In the genomic region with DNA sequence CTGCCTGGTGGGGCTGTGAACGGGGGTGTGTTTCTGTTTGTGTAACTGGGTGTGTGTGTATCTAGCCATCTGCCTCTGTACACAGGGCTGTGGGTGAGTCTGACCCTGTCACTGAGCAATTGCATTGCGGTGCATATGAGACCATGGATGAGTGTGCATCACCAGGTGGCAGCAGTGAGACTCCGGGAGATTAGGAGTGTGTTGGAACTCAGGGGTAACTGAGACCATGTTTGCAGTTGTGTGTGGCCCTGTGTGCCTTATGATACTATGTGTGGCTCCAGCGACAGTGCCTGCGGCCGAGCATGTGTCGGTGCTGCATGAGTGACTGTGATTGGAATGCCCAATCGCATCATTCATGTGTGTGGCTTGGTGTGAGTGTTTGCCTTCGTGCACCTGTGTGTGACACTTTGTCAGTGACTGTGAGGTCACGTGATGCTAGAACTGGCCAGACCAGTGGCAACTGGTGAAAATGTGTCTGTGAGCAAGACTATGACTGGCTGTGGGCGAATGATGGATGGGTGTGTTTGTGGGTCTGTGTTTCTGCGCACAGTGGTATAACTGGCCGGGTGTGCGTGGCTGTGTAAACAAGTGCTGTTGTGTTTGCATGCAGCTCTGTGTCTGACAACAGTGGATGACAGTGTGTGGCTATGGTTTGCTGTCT, we compare ENCODE assay signal across 1 cellular context.
TF ChIP-seq lines count a peak whose summit lies in the region.

No MANE protein-coding gene starts in this region.

TF ChIP-seq in HepG2, 621 proteins besides CTCF, POLR2A, EP300 and RAD21 (continues in another document):
- TF ChIP-seq, protein P1, sequence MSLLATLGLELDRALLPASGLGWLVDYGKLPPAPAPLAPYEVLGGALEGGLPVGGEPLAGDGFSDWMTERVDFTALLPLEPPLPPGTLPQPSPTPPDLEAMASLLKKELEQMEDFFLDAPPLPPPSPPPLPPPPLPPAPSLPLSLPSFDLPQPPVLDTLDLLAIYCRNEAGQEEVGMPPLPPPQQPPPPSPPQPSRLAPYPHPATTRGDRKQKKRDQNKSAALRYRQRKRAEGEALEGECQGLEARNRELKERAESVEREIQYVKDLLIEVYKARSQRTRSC (CRISPR knock-in tag; IDR thresholded peaks at IDR 0.05; ENCODE audit: low read depth), result no peak
- TF ChIP-seq ESRRA (CRISPR knock-in tag; IDR thresholded peaks at IDR 0.05; ENCODE audit: low read depth) (no peak), SSRP1 (CRISPR knock-in tag; IDR thresholded peaks at IDR 0.05) (peak; percentile 28), ZNF562 (CRISPR knock-in tag; IDR thresholded peaks at IDR 0.05; ENCODE audit: borderline replicate concordance) (no peak), ZNF383 (CRISPR knock-in tag; IDR thresholded peaks at IDR 0.05; ENCODE audit: borderline replicate concordance) (no peak), ZNF501 (CRISPR knock-in tag; IDR thresholded peaks at IDR 0.05) (peak; percentile 32; the same call in 1 of the 2 replicates), KLF12 (CRISPR knock-in tag; IDR thresholded peaks at IDR 0.05; ENCODE audit: borderline replicate concordance) (no peak), AKAP8 (CRISPR knock-in tag; IDR thresholded peaks at IDR 0.05) (0 out of 2 replicates have a peak, but pooled peaks have one; percentile 70), MED8 (CRISPR knock-in tag; IDR thresholded peaks at IDR 0.05; ENCODE audit: insufficient replicate concordance) (no peak), NPAS2 (CRISPR knock-in tag; IDR thresholded peaks at IDR 0.05; ENCODE audit: borderline replicate concordance) (no peak), FOXC1 (CRISPR knock-in tag; IDR thresholded peaks at IDR 0.05; ENCODE audit: borderline replicate concordance) (no peak), ZNF616 (CRISPR knock-in tag; IDR thresholded peaks at IDR 0.05; ENCODE audit: low read depth) (0 out of 2 replicates have a peak, but pooled peaks have one; percentile 14), KLF9 (CRISPR knock-in tag; IDR thresholded peaks at IDR 0.05; ENCODE audit: low read depth) (no peak; the same call in 1 of the 2 replicates), ZNF124 (CRISPR knock-in tag; IDR thresholded peaks at IDR 0.05) (no peak; the same call in 1 of the 2 replicates), ZNF775 (CRISPR knock-in tag; IDR thresholded peaks at IDR 0.05; ENCODE audit: borderline replicate concordance) (no peak), TMF1 (CRISPR knock-in tag; IDR thresholded peaks at IDR 0.05; ENCODE audit: low read depth) (no peak), ONECUT2 (CRISPR knock-in tag; IDR thresholded peaks at IDR 0.05) (no peak), SRSF4 (IDR thresholded peaks at IDR 0.05; ENCODE audit: low read depth, low read length, poor library complexity, severe bottlenecking) (no peak), IRF2 (CRISPR knock-in tag; IDR thresholded peaks at IDR 0.05) (no peak; the same call in 1 of the 2 replicates), CREM (IDR thresholded peaks at IDR 0.05) (no peak; the same call in 1 of the 2 replicates), CREM (CRISPR knock-in tag; IDR thresholded peaks at IDR 0.05) (no peak), ZBTB20 (CRISPR knock-in tag; IDR thresholded peaks at IDR 0.05; ENCODE audit: borderline replicate concordance, low read depth) (no peak; the same call in 1 of the 2 replicates), ZSCAN22 (CRISPR knock-in tag; IDR thresholded peaks at IDR 0.05) (no peak), SYNCRIP (IDR thresholded peaks at IDR 0.05; ENCODE audit: insufficient read depth, low read depth, low read length) (no peak), NFE2L1 (CRISPR knock-in tag; IDR thresholded peaks at IDR 0.05; ENCODE audit: borderline replicate concordance) (no peak), SUZ12 (IDR thresholded peaks at IDR 0.05; ENCODE audit: low read depth, low read length) (no peak), ZNF75D (CRISPR knock-in tag; IDR thresholded peaks at IDR 0.05; ENCODE audit: borderline replicate concordance) (no peak), GZF1 (CRISPR knock-in tag; IDR thresholded peaks at IDR 0.05) (no peak), TP53 (CRISPR knock-in tag; conservative IDR thresholded peaks at IDR 0.05) (peak; percentile 72; the same call in 1 of the 2 replicates), ZNF557 (CRISPR knock-in tag; IDR thresholded peaks at IDR 0.05) (no peak), ZSCAN12 (CRISPR knock-in tag; IDR thresholded peaks at IDR 0.05) (no peak), MXI1 (IDR thresholded peaks at IDR 0.05; ENCODE audit: borderline replicate concordance, low read depth, low read length) (no peak; the same call in 2 of the 3 replicates), ETV6 (CRISPR knock-in tag; conservative IDR thresholded peaks at IDR 0.05) (no peak), HES4 (CRISPR knock-in tag; IDR thresholded peaks at IDR 0.05; ENCODE audit: borderline replicate concordance) (no peak), ZNF703 (CRISPR knock-in tag; IDR thresholded peaks at IDR 0.05; ENCODE audit: borderline replicate concordance) (no peak), MAFF (IDR thresholded peaks at IDR 0.05; ENCODE audit: low read depth, low read length) (no peak), TGIF2 (CRISPR knock-in tag; IDR thresholded peaks at IDR 0.05) (0 out of 2 replicates have a peak, but pooled peaks have one; percentile 70), MED1 (CRISPR knock-in tag; IDR thresholded peaks at IDR 0.05) (no peak), ZNF234 (CRISPR knock-in tag; conservative IDR thresholded peaks at IDR 0.05) (no peak), ZSCAN9 (CRISPR knock-in tag; IDR thresholded peaks at IDR 0.05; ENCODE audit: borderline replicate concordance) (no peak), EEA1 (CRISPR knock-in tag; IDR thresholded peaks at IDR 0.05; ENCODE audit: borderline replicate concordance) (0 out of 2 replicates have a peak, but pooled peaks have one; percentile 35), ZNF547 (CRISPR knock-in tag; IDR thresholded peaks at IDR 0.05) (peak; percentile 40; the same call in 1 of the 2 replicates), NONO (IDR thresholded peaks at IDR 0.05) (no peak), NONO (CRISPR knock-in tag; conservative IDR thresholded peaks at IDR 0.05) (peak; percentile 52), JUND (CRISPR knock-in tag; IDR thresholded peaks at IDR 0.05) (0 out of 2 replicates have a peak, but pooled peaks have one; percentile 30), ZNF570 (CRISPR knock-in tag; IDR thresholded peaks at IDR 0.05; ENCODE audit: borderline replicate concordance) (no peak), HMG20B (CRISPR knock-in tag; conservative IDR thresholded peaks at IDR 0.05) (no peak; the same call in 1 of the 2 replicates), ZNF431 (CRISPR knock-in tag; IDR thresholded peaks at IDR 0.05; ENCODE audit: borderline replicate concordance, low read depth) (peak; percentile 42), ZNF577 (CRISPR knock-in tag; IDR thresholded peaks at IDR 0.05; ENCODE audit: borderline replicate concordance, low read depth) (no peak), SOX5 (CRISPR knock-in tag; IDR thresholded peaks at IDR 0.05; ENCODE audit: borderline replicate concordance) (peak; percentile 39; the same call in 1 of the 2 replicates), ZNF572 (CRISPR knock-in tag; IDR thresholded peaks at IDR 0.05) (0 out of 2 replicates have a peak, but pooled peaks have one; percentile 70), ZNF101 (CRISPR knock-in tag; IDR thresholded peaks at IDR 0.05; ENCODE audit: borderline replicate concordance, low read depth) (no peak), MEIS2 (CRISPR knock-in tag; IDR thresholded peaks at IDR 0.05) (0 out of 2 replicates have a peak, but pooled peaks have one; percentile 70), JUNB (CRISPR knock-in tag; IDR thresholded peaks at IDR 0.05; ENCODE audit: borderline replicate concordance) (peak; percentile 57), FOXK1 (CRISPR knock-in tag; IDR thresholded peaks at IDR 0.05; ENCODE audit: borderline replicate concordance, low read depth) (peak; percentile 50; the same call in 1 of the 2 replicates)
- TF ChIP-seq, protein P2, sequence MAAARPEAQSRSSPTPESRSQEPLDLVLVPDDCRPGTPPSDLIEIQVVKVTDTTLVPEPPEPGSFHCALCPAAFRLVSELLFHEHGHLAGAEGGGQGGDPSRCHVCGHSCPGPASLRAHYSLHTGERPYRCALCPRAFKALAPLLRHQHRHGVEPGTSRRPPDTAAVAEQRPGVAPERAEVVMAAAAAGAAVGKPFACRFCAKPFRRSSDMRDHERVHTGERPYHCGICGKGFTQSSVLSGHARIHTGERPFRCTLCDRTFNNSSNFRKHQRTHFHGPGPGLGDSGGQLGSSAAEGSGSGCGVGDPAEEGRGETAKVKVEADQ (CRISPR knock-in tag; IDR thresholded peaks at IDR 0.05; ENCODE audit: borderline replicate concordance), result no peak; the same call in 1 of the 2 replicates
- TF ChIP-seq, protein P3, sequence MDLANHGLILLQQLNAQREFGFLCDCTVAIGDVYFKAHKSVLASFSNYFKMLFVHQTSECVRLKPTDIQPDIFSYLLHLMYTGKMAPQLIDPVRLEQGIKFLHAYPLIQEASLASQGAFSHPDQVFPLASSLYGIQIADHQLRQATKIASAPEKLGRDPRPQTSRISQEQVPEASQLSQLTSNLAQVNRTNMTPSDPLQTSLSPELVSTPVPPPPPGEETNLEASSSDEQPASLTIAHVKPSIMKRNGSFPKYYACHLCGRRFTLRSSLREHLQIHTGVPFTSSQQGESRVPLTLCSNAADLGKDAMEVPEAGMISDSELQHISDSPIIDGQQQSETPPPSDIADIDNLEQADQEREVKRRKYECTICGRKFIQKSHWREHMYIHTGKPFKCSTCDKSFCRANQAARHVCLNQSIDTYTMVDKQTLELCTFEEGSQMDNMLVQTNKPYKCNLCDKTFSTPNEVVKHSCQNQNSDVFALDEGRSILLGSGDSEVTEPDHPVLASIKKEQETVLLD (CRISPR knock-in tag; IDR thresholded peaks at IDR 0.05; ENCODE audit: low read depth), result no peak
- TF ChIP-seq, protein P4, sequence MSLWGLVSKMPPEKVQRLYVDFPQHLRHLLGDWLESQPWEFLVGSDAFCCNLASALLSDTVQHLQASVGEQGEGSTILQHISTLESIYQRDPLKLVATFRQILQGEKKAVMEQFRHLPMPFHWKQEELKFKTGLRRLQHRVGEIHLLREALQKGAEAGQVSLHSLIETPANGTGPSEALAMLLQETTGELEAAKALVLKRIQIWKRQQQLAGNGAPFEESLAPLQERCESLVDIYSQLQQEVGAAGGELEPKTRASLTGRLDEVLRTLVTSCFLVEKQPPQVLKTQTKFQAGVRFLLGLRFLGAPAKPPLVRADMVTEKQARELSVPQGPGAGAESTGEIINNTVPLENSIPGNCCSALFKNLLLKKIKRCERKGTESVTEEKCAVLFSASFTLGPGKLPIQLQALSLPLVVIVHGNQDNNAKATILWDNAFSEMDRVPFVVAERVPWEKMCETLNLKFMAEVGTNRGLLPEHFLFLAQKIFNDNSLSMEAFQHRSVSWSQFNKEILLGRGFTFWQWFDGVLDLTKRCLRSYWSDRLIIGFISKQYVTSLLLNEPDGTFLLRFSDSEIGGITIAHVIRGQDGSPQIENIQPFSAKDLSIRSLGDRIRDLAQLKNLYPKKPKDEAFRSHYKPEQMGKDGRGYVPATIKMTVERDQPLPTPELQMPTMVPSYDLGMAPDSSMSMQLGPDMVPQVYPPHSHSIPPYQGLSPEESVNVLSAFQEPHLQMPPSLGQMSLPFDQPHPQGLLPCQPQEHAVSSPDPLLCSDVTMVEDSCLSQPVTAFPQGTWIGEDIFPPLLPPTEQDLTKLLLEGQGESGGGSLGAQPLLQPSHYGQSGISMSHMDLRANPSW (CRISPR knock-in tag; IDR thresholded peaks at IDR 0.05; ENCODE audit: borderline replicate concordance), result no peak
- TF ChIP-seq, protein P5, sequence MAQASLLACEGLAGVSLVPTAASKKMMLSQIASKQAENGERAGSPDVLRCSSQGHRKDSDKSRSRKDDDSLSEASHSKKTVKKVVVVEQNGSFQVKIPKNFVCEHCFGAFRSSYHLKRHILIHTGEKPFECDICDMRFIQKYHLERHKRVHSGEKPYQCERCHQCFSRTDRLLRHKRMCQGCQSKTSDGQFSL (CRISPR knock-in tag; IDR thresholded peaks at IDR 0.05), result peak; percentile 50; the same call in 1 of the 2 replicates
- TF ChIP-seq, protein P6, sequence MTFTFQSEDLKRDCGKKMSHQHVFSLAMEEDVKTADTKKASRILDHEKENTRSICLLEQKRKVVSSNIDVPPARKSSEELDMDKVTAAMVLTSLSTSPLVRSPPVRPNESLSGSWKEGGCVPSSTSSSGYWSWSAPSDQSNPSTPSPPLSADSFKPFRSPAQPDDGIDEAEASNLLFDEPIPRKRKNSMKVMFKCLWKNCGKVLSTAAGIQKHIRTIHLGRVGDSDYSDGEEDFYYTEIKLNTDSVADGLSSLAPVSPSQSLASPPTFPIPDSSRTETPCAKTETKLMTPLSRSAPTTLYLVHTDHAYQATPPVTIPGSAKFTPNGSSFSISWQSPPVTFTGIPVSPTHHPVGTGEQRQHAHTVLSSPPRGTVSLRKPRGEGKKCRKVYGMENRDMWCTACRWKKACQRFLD (CRISPR knock-in tag; IDR thresholded peaks at IDR 0.05; ENCODE audit: borderline replicate concordance), result no peak
- TF ChIP-seq, protein P7, sequence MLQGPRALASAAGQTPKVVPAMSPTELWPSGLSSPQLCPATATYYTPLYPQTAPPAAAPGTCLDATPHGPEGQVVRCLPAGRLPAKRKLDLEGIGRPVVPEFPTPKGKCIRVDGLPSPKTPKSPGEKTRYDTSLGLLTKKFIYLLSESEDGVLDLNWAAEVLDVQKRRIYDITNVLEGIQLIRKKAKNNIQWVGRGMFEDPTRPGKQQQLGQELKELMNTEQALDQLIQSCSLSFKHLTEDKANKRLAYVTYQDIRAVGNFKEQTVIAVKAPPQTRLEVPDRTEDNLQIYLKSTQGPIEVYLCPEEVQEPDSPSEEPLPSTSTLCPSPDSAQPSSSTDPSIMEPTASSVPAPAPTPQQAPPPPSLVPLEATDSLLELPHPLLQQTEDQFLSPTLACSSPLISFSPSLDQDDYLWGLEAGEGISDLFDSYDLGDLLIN (CRISPR knock-in tag; IDR thresholded peaks at IDR 0.05; ENCODE audit: borderline replicate concordance), result no peak
- TF ChIP-seq, protein P8, sequence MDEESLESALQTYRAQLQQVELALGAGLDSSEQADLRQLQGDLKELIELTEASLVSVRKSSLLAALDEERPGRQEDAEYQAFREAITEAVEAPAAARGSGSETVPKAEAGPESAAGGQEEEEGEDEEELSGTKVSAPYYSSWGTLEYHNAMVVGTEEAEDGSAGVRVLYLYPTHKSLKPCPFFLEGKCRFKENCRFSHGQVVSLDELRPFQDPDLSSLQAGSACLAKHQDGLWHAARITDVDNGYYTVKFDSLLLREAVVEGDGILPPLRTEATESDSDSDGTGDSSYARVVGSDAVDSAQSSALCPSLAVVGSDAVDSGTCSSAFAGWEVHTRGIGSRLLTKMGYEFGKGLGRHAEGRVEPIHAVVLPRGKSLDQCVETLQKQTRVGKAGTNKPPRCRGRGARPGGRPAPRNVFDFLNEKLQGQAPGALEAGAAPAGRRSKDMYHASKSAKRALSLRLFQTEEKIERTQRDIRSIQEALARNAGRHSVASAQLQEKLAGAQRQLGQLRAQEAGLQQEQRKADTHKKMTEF (CRISPR knock-in tag; IDR thresholded peaks at IDR 0.05), result no peak
- TF ChIP-seq, protein P9, sequence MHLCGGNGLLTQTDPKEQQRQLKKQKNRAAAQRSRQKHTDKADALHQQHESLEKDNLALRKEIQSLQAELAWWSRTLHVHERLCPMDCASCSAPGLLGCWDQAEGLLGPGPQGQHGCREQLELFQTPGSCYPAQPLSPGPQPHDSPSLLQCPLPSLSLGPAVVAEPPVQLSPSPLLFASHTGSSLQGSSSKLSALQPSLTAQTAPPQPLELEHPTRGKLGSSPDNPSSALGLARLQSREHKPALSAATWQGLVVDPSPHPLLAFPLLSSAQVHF (CRISPR knock-in tag; IDR thresholded peaks at IDR 0.05), result no peak
- TF ChIP-seq, protein P10, sequence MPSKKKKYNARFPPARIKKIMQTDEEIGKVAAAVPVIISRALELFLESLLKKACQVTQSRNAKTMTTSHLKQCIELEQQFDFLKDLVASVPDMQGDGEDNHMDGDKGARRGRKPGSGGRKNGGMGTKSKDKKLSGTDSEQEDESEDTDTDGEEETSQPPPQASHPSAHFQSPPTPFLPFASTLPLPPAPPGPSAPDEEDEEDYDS (CRISPR knock-in tag; IDR thresholded peaks at IDR 0.05), result no peak
